32 cellular contexts compared by ENCODE assay signal in the genomic region with DNA sequence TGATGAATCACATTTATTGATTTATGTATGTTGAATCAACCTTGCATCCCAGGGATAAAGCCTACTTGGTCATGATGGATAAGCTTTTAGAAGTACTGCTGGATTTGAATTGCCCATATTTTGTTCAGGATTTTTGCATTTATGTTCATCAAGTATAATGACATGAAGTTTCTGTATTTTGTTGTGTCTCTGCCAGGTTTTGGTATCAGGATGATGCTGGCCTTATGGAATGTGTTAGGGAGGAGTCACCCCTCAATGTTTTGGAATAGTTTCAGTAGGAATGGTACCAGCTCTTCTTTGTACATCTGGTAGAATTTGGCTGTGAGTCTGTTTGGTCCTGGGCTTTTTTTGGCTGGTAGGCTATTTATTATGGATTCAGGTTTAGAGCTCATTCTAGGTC.
DNase-seq lines count a peak whose midpoint lies in the region; ATAC-seq and TF ChIP-seq lines count a peak whose summit lies in the region.
"Had no signal": no experiment of that assay in that cellular context is flagged by ENCODE, and none has a peak within 500 bp of the region (broad histone marks: within the 10 kb centered on the region; RNA-seq: fewer than 3 reads in every experiment).

No MANE protein-coding gene starts in this region.

- no peak overlapping the region for H4K5ac ChIP-seq in H9 (ENCODE audit: insufficient read length, low read depth, low read length)

- ATAC-seq in left ventricle myocardium superior (no peak), GM21526 (IDR thresholded peaks at IDR 0.05; ENCODE audit: low FRiP score, unreplicated experiment) (no peak), HG03108 (IDR thresholded peaks at IDR 0.05; ENCODE audit: unreplicated experiment) (no peak)
- ATAC-seq: activated CD8-positive, alpha-beta T cell treated with anti-CD3 and anti-CD28 coated beads, Interleukin-2, amount 10 ng/mL, durations not matched to agents 7 days and 5 days; pancreas; right cardiac atrium; stimulated activated memory B cell treated with anti-CD40 and anti-IgM and Interleukin-4, amounts not matched to agents 10 μg/mL and 1 μg/mL and 100 μg/mL, for 72 hours had no signal

- no peak overlapping the region for H3K4ac ChIP-seq in H9 (ENCODE audit: low read depth, low read length)

- no peak overlapping the region for H2BK15ac ChIP-seq in H9 (ENCODE audit: low read depth, low read length)

- H3T11ph ChIP-seq in H9 (ENCODE audit: low read length): no peak overlapping the region

- H3K9ac ChIP-seq in H9 (ENCODE audit: extremely low read depth, insufficient read length, low read length): no peak overlapping the region

- H3K27me3 ChIP-seq in H9 (ENCODE audit: insufficient read depth, low read length): no peaks in the 10 kb centered on the region
- H3K27me3 ChIP-seq: adrenal gland, colonic mucosa, esophagus muscularis mucosa, pancreas, Peyer's patch, SJCRH30, spleen, testis, vagina had no signal

- H3K9me3 Mint-ChIP-seq in H9: no peaks in the 10 kb centered on the region
- H3K9me3 Mint-ChIP-seq: IgD-negative memory B cell; nephron; stimulated activated memory B cell treated with anti-CD40 and anti-IgM and Interleukin-4, amounts not matched to agents 10 μg/mL and 1 μg/mL and 100 μg/mL, for 72 hours had no signal

- no peak overlapping the region for H3K23ac ChIP-seq in H9 (ENCODE audit: insufficient read length, low read depth, low read length)

- H3K18ac ChIP-seq in H9 (ENCODE audit: insufficient read length, low read depth, low read length): no peak overlapping the region

- H3K27ac Mint-ChIP-seq in H9: no peak overlapping the region
- H3K27ac Mint-ChIP-seq: activated CD8-positive, alpha-beta T cell treated with anti-CD3 and anti-CD28 coated beads, Interleukin-2, amount 10 ng/mL, durations not matched to agents 7 days and 5 days; CD14-positive monocyte; IgD-negative memory B cell; nephron; stimulated activated memory B cell treated with anti-CD40 and anti-IgM and Interleukin-4, amounts not matched to agents 10 μg/mL and 1 μg/mL and 100 μg/mL, for 72 hours had no signal

- no peak overlapping the region for H3K14ac ChIP-seq in H9 (ENCODE audit: insufficient read depth, low read length)

- H2AFZ ChIP-seq in H9 (ENCODE audit: low read length): no peak overlapping the region

- TF ChIP-seq CTCF in fibroblast of pulmonary artery (IDR thresholded peaks at IDR 0.05; ENCODE audit: low read length, missing control alignments) (no peak), H9 (conservative IDR thresholded peaks at IDR 0.05) (no peak)

- H3K79me2 ChIP-seq in H9 (ENCODE audit: insufficient read depth, low read length): no peaks in the 10 kb centered on the region

- no peaks in the 10 kb centered on the region for H3K23me2 ChIP-seq in H9 (ENCODE audit: insufficient read length, low read depth, low read length, poor library complexity, severe bottlenecking)

- H3K4me1 ChIP-seq in H9 (ENCODE audit: insufficient read depth, low read length): no peaks in the 10 kb centered on the region
- H3K4me1 ChIP-seq: adrenal gland, colonic mucosa, esophagus muscularis mucosa, pancreas, Peyer's patch, SJCRH30, spleen, testis, vagina had no signal

- H3K4me3 ChIP-seq in fibroblast of pulmonary artery (replicated peaks; ENCODE audit: low read depth, low read length): no peak overlapping the region
- H3K4me3 ChIP-seq: adrenal gland, colonic mucosa, esophagus muscularis mucosa, pancreas, Peyer's patch, SJCRH30, spleen, testis, vagina had no signal

- no peak overlapping the region for H4K91ac ChIP-seq in H9 (ENCODE audit: insufficient read length, low read depth, low read length)

- no peaks in the 10 kb centered on the region for H3K36me3 Mint-ChIP-seq in H9 (ENCODE audit: insufficient read depth in 1 of 3, low read depth in 3 of 3)
- H3K36me3 Mint-ChIP-seq: CD14-positive monocyte; IgD-negative memory B cell; stimulated activated memory B cell treated with anti-CD40 and anti-IgM and Interleukin-4, amounts not matched to agents 10 μg/mL and 1 μg/mL and 100 μg/mL, for 72 hours had no signal

- no peak overlapping the region for H2BK5ac ChIP-seq in H9 (ENCODE audit: insufficient read length, low read length)

- no peaks in the 10 kb centered on the region for H3K79me1 ChIP-seq in H9 (ENCODE audit: insufficient read depth, low read depth, low read length, poor library complexity, severe bottlenecking)

- no peaks in the 10 kb centered on the region for H3K4me1 Mint-ChIP-seq in H9
- H3K4me1 Mint-ChIP-seq: CD14-positive monocyte, nephron had no signal

- no peak overlapping the region for H3K56ac ChIP-seq in H9 (ENCODE audit: insufficient read length, low read depth, low read length)

- H3K9me3 ChIP-seq in H9 (ENCODE audit: control insufficient read depth, low read depth, low read length): no peaks in the 10 kb centered on the region
- H3K9me3 ChIP-seq: adrenal gland, colonic mucosa, esophagus muscularis mucosa, pancreas, Peyer's patch, SJCRH30, spleen, testis, vagina had no signal

- intact Hi-C loops in left ventricle myocardium superior (cut with micrococcal nuclease): no loop called here

- no peak overlapping the region for H4K8ac ChIP-seq in H9 (replicated peaks; ENCODE audit: insufficient read length, low read depth, low read length)

- DNase-seq in EH (ENCODE audit: low read depth) (peak; percentile 45), HT1080 (ENCODE audit: low read depth) (peak; percentile 10), RKO (ENCODE audit: low spot score) (peak; percentile 6), fibroblast of pulmonary artery (ENCODE audit: low read depth) (peak; percentile 3), H9 (no peak), left ventricle myocardium superior (no peak)
- DNase-seq: activated CD4-positive, alpha-beta T cell treated with anti-CD3 and anti-CD28 coated beads for 1 hour; activated CD8-positive, alpha-beta T cell treated with anti-CD3 and anti-CD28 coated beads, Interleukin-2, amount 10 ng/mL, durations not matched to agents 7 days and 5 days; activated T-cell treated with anti-CD3 and anti-CD28 coated beads for 4 hours; adrenal gland; colonic mucosa; GOT3; islet precursor cell; NCI-H1436; NCI-H524; NK-92 treated with Interleukin-12 subunit alpha and Interleukin-12 subunit beta, amount 100 ng/mL, for 24 hours; pancreas; Peyer's patch; right cardiac atrium; SJCRH30; spleen; stimulated activated CD4-positive, alpha-beta T cell treated with anti-CD3 and anti-CD28 coated beads, Interleukin-2, amount 100 ng/mL, for 48 hours; T-helper 1 cell; testis had no signal

- peaks cover 2% of the 10 kb centered on the region; the same call in 1 of the 2 replicates for H3K27me3 Mint-ChIP-seq in H9 (ENCODE audit: low read depth)
- H3K27me3 Mint-ChIP-seq: IgD-negative memory B cell; stimulated activated memory B cell treated with anti-CD40 and anti-IgM and Interleukin-4, amounts not matched to agents 10 μg/mL and 1 μg/mL and 100 μg/mL, for 72 hours had no signal

- H4K20me1 ChIP-seq in H9 (ENCODE audit: control insufficient read depth, insufficient read depth, insufficient read length): no peaks in the 10 kb centered on the region

- no peak overlapping the region for H2BK12ac ChIP-seq in H9 (ENCODE audit: insufficient read length, low read depth, low read length)

- no peak overlapping the region for H2AK5ac ChIP-seq in H9 (ENCODE audit: insufficient read length, low read length)

- no peak overlapping the region for H2BK120ac ChIP-seq in H9 (ENCODE audit: low read depth, low read length, poor library complexity, severe bottlenecking)

- no peak overlapping the region for H2BK20ac ChIP-seq in H9 (ENCODE audit: low read depth, low read length, poor library complexity, severe bottlenecking)

- H3K4me2 ChIP-seq in H9 (ENCODE audit: insufficient read depth, insufficient read length, low read length): no peak overlapping the region

- no peak overlapping the region for H3K27ac ChIP-seq in H9 (ENCODE audit: insufficient read length, low read depth, low read length)
- H3K27ac ChIP-seq: adrenal gland, colonic mucosa, esophagus muscularis mucosa, pancreas, Peyer's patch, SJCRH30, spleen, testis, vagina had no signal

- no peak overlapping the region for H3K4me3 Mint-ChIP-seq in H9
- H3K4me3 Mint-ChIP-seq: activated CD8-positive, alpha-beta T cell treated with anti-CD3 and anti-CD28 coated beads, Interleukin-2, amount 10 ng/mL, durations not matched to agents 7 days and 5 days; CD14-positive monocyte; nephron; stimulated activated memory B cell treated with anti-CD40 and anti-IgM and Interleukin-4, amounts not matched to agents 10 μg/mL and 1 μg/mL and 100 μg/mL, for 72 hours had no signal

Comparison
In these comparisons a context has a peak if more than half of its experiments do, and no peak if none do; other contexts are left out.
1. DNase-seq: peak in EH (single experiment), HT1080 (single experiment), RKO (single experiment) and fibroblast of pulmonary artery (single experiment); none in H9 (single experiment) and left ventricle myocardium superior (single experiment).